ENCODE assay signal across 11 cellular contexts in the genomic region with DNA sequence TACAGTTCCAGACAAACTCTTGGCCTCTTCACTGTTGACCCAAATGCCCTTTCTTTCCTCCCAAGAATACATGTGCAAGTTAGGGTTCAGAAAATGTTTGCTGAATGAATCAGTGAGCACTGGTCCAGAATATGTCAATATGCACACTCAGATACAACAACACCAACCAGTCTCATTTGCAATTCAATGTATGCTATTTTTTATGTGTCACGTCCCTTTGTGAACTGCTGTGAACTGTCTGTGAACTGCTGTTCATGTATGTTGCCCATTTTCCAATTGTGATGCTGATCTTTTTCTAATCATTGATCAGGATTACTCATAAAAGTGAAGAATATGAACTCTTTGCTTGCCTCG. TPM values are rescaled to one million over a fixed set of nuclear protein-coding genes. Genes with fewer than 3 reads are reported as not detected.
DNase-seq lines count a peak whose midpoint lies in the region; ATAC-seq and TF ChIP-seq lines count a peak whose summit lies in the region.
"Had no signal": no experiment of that assay in that cellular context is flagged by ENCODE, and none has a peak within 500 bp of the region (broad histone marks: within the 10 kb centered on the region; RNA-seq: fewer than 3 reads in every experiment).

No MANE protein-coding gene starts in this region.

- H3K27me3 ChIP-seq in stomach, result no peaks in the 10 kb centered on the region

- TF ChIP-seq POLR2A in stomach (IDR thresholded peaks at IDR 0.05) (no peak), lower leg skin (IDR thresholded peaks at IDR 0.05) (no peak)

- H3K4me3 ChIP-seq in foreskin fibroblast (ENCODE audit: low read depth in 1 of 2, low read length in 2 of 2) (no peak overlapping the region), stomach (no peak overlapping the region), lower leg skin (ENCODE audit: low read depth, poor library complexity, severe bottlenecking) (no peak overlapping the region)
- H3K4me3 ChIP-seq: prostate gland had no signal

- H3K27ac ChIP-seq in stomach, result peak overlapping the region in 4 of 5 donors; percentile 76 to 86 (median 82)
- H3K27ac ChIP-seq: prostate gland had no signal

- peaks cover 14% of the 10 kb centered on the region for H3K27me3 Mint-ChIP-seq in activated T-cell treated with anti-CD3 and anti-CD28 coated beads, Interleukin-2, amount 50 U/mL, for 24 hours
- no peaks in the 10 kb centered on the region for H3K27me3 Mint-ChIP-seq in activated T-helper 17 cell treated with anti-CD3 and anti-CD28 coated beads, Interleukin-2, amount 50 U/mL, for 72 hours

- TF ChIP-seq CTCF in foreskin fibroblast (IDR thresholded peaks at IDR 0.05; ENCODE audit: low read depth, low read length) (no peak), stomach (IDR thresholded peaks at IDR 0.05) (no peak), lower leg skin (IDR thresholded peaks at IDR 0.05) (no peak)

- intact Hi-C loops in stomach (cut with DNase I; ENCODE audit: low total_unique reads), result no loop called here
- intact Hi-C loops in posterior cingulate gyrus (cut with DNase I), result no loop called here
- intact Hi-C loops in lower leg skin (cut with DNase I; ENCODE audit: low total_unique reads), result no loop called here

- TF ChIP-seq EP300 in stomach (IDR thresholded peaks at IDR 0.05), result no peak

- 49 to 70% (median 57%) methylated on average over 2 of the region's 2 CpGs for WGBS in stomach, 5 donors
- WGBS in lower leg skin, 2 donors, result 61 to 68% methylated on average over 2 of the region's 2 CpGs

- H3K9me3 ChIP-seq in stomach, result no peaks in the 10 kb centered on the region
- H3K9me3 ChIP-seq: prostate gland had no signal

- no peaks in the 10 kb centered on the region for H3K9me3 Mint-ChIP-seq in activated T-cell treated with anti-CD3 and anti-CD28 coated beads, Interleukin-2, amount 50 U/mL, for 24 hours
- no peaks in the 10 kb centered on the region for H3K9me3 Mint-ChIP-seq in activated T-helper 17 cell treated with anti-CD3 and anti-CD28 coated beads, Interleukin-2, amount 50 U/mL, for 72 hours
- H3K9me3 Mint-ChIP-seq: IgD-negative memory B cell had no signal

- H3K4me1 Mint-ChIP-seq in activated T-cell treated with anti-CD3 and anti-CD28 coated beads, Interleukin-2, amount 50 U/mL, for 24 hours (ENCODE audit: low read depth), result peaks cover 87% of the 10 kb centered on the region
- H3K4me1 Mint-ChIP-seq in activated T-helper 17 cell treated with anti-CD3 and anti-CD28 coated beads, Interleukin-2, amount 50 U/mL, for 72 hours, result peaks cover 64% of the 10 kb centered on the region

- peak overlapping the region; percentile 93 for H3K27ac Mint-ChIP-seq in activated T-cell treated with anti-CD3 and anti-CD28 coated beads, Interleukin-2, amount 50 U/mL, for 24 hours
- peak overlapping the region; percentile 69 for H3K27ac Mint-ChIP-seq in activated T-helper 17 cell treated with anti-CD3 and anti-CD28 coated beads, Interleukin-2, amount 50 U/mL, for 72 hours
- H3K27ac Mint-ChIP-seq: IgD-negative memory B cell had no signal

- H3K36me3 ChIP-seq in stomach, result no peaks in the 10 kb centered on the region
- H3K36me3 ChIP-seq: prostate gland had no signal

- H3K4me3 Mint-ChIP-seq in activated T-cell treated with anti-CD3 and anti-CD28 coated beads, Interleukin-2, amount 50 U/mL, for 24 hours, result peak overlapping the region; percentile 4
- H3K4me3 Mint-ChIP-seq in activated T-helper 17 cell treated with anti-CD3 and anti-CD28 coated beads, Interleukin-2, amount 50 U/mL, for 72 hours, result peak overlapping the region; percentile 70

- no peaks in the 10 kb centered on the region for H3K36me3 Mint-ChIP-seq in activated T-cell treated with anti-CD3 and anti-CD28 coated beads, Interleukin-2, amount 50 U/mL, for 24 hours (ENCODE audit: low read depth)
- H3K36me3 Mint-ChIP-seq in activated T-helper 17 cell treated with anti-CD3 and anti-CD28 coated beads, Interleukin-2, amount 50 U/mL, for 72 hours (ENCODE audit: low read depth), result peaks cover 12% of the 10 kb centered on the region
- H3K36me3 Mint-ChIP-seq: IgD-negative memory B cell had no signal

- peak; percentile 63 for ATAC-seq in activated T-helper 17 cell treated with anti-CD3 and anti-CD28 coated beads, Interleukin-2, amount 50 U/mL, for 72 hours (replicated peaks)

- peaks cover 21 to 91% (median 52%) of the 10 kb centered on the region in 4 donors for H3K4me1 ChIP-seq in stomach
- H3K4me1 ChIP-seq: prostate gland had no signal

- DNase-seq in activated T-cell treated with anti-CD3 and anti-CD28 coated beads, Interleukin-2, amount 50 U/mL, for 24 hours, result no peak
- DNase-seq in activated T-cell treated with anti-CD3 and anti-CD28 coated beads for 4 hours (no peak), foreskin fibroblast (peak; percentile 41 to 72), stomach (no peak), posterior cingulate gyrus (no peak), ureter (ENCODE audit: low spot score) (no peak), lower leg skin (ENCODE audit: low spot score in 2 of 2) (no peak)
- DNase-seq: cortex of kidney had no signal

RNA-seq across cellular contexts. Expression of a gene that starts 17.8 kb away (rescaled TPM):
- total RNA-seq in activated T-helper 17 cell treated with anti-CD3 and anti-CD28 coated beads, Interleukin-2, amount 50 U/mL, for 72 hours, result 10 to 100 TPM; 12.1 to 13.5 TPM
- total RNA-seq in stomach, result 10 to 100 TPM in 1 of 5 donors, 1 to 10 TPM in 2, under 1 TPM in 1, not detected in 1; 0.58 to 11.0 (median 5.2) TPM
- 1 to 10 TPM in 1 of 3 donors, under 1 TPM in 2; 0.93 to 1.7 (median 0.95) TPM for polyA plus RNA-seq in stomach
- total RNA-seq in ureter, result 4.2 TPM
- total RNA-seq in lower leg skin, result 1 to 10 TPM in 3 of 4 donors, under 1 TPM in 1; 0.30 to 1.8 (median 1.4) TPM

RNA-seq across cellular contexts. Expression of a gene that starts 29.6 kb away (rescaled TPM):
- total RNA-seq in activated T-helper 17 cell treated with anti-CD3 and anti-CD28 coated beads, Interleukin-2, amount 50 U/mL, for 72 hours, result 100 to 1,000 TPM in 1 of 2 donors, 10 to 100 TPM in 1; 72.8 to 142 TPM
- total RNA-seq in stomach, result 100 to 1,000 TPM in 1 of 5 donors, 10 to 100 TPM in 3, 1 to 10 TPM in 1; 5.8 to 113 (median 37.6) TPM
- polyA plus RNA-seq in stomach, result 10 to 100 TPM; 20.5 to 25.5 (median 24.0) TPM
- total RNA-seq in ureter, result 73.8 TPM
- 10 to 100 TPM; 25.8 to 33.9 (median 29.3) TPM for total RNA-seq in lower leg skin

Comparison
In these comparisons a context has a peak if more than half of its experiments do, and no peak if none do; other contexts are left out.
1. DNase-seq: peak in foreskin fibroblast (2 of 2); none in activated T-cell treated with anti-CD3 and anti-CD28 coated beads, Interleukin-2, amount 50 U/mL, for 24 hours (single experiment), activated T-cell treated with anti-CD3 and anti-CD28 coated beads for 4 hours (single experiment), stomach (single experiment), posterior cingulate gyrus (0 of 10), ureter (single experiment) and lower leg skin (0 of 2).